In genomic region chr5:73939535-73939934, GRCh38 we compare ENCODE assay signal across 1 cellular context.
TF ChIP-seq lines count a peak whose summit lies in the region.

No MANE protein-coding gene starts in this region.

TF ChIP-seq in IMR-90, 13 proteins besides CTCF, POLR2A, EP300 and RAD21:
- no peak for TF ChIP-seq RCOR1 (IDR thresholded peaks at IDR 0.05; ENCODE audit: insufficient replicate concordance, low read length)
- no peak for TF ChIP-seq SMC3 (IDR thresholded peaks at IDR 0.05; ENCODE audit: low read depth, low read length)
- no peak for TF ChIP-seq BHLHE40 (IDR thresholded peaks at IDR 0.05; ENCODE audit: low read depth, low read length)
- no peak for TF ChIP-seq MAFK (IDR thresholded peaks at IDR 0.05; ENCODE audit: low read depth, low read length)
- no peak for TF ChIP-seq RFX5 (IDR thresholded peaks at IDR 0.05; ENCODE audit: low read depth, low read length)
- TF ChIP-seq CEBPB (IDR thresholded peaks at IDR 0.05; ENCODE audit: low read depth, low read length): no peak
- TF ChIP-seq ELK1 (IDR thresholded peaks at IDR 0.05; ENCODE audit: borderline replicate concordance, low read depth, low read length): no peak
